ENCODE assay signal across 1 cellular context in the genomic region with DNA sequence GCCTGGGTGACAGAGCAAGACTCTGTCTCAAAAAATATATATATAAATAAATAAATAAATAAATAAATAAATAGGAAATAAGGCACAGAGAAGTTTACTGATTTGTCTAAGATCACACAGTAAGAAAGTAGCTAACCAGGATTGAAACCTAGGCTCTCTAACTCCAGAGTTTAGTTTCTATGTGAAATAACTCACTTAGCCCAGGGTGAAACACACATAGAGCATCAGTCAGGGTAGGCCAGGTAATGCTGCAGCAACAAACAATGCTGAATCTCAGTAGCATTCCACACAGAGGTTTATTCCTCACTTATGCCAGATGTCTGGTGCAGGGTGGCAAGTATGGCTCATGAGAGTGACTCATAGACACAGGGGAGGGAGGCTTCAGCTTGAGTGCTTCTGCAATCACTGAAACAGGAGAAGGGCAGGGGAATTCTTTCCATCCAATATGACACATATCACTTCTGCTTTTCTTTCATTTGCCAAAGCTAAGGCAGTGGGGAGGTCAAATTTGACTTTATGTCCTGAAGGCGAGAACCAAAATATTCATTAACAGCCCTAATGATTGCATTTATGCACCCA.
TF ChIP-seq lines count a peak whose summit lies in the region.

No MANE protein-coding gene starts in this region.

TF ChIP-seq in HEK293, 187 proteins besides CTCF, POLR2A, EP300 and RAD21 (continued from another document and continues in another):
- TF ChIP-seq, protein P1, sequence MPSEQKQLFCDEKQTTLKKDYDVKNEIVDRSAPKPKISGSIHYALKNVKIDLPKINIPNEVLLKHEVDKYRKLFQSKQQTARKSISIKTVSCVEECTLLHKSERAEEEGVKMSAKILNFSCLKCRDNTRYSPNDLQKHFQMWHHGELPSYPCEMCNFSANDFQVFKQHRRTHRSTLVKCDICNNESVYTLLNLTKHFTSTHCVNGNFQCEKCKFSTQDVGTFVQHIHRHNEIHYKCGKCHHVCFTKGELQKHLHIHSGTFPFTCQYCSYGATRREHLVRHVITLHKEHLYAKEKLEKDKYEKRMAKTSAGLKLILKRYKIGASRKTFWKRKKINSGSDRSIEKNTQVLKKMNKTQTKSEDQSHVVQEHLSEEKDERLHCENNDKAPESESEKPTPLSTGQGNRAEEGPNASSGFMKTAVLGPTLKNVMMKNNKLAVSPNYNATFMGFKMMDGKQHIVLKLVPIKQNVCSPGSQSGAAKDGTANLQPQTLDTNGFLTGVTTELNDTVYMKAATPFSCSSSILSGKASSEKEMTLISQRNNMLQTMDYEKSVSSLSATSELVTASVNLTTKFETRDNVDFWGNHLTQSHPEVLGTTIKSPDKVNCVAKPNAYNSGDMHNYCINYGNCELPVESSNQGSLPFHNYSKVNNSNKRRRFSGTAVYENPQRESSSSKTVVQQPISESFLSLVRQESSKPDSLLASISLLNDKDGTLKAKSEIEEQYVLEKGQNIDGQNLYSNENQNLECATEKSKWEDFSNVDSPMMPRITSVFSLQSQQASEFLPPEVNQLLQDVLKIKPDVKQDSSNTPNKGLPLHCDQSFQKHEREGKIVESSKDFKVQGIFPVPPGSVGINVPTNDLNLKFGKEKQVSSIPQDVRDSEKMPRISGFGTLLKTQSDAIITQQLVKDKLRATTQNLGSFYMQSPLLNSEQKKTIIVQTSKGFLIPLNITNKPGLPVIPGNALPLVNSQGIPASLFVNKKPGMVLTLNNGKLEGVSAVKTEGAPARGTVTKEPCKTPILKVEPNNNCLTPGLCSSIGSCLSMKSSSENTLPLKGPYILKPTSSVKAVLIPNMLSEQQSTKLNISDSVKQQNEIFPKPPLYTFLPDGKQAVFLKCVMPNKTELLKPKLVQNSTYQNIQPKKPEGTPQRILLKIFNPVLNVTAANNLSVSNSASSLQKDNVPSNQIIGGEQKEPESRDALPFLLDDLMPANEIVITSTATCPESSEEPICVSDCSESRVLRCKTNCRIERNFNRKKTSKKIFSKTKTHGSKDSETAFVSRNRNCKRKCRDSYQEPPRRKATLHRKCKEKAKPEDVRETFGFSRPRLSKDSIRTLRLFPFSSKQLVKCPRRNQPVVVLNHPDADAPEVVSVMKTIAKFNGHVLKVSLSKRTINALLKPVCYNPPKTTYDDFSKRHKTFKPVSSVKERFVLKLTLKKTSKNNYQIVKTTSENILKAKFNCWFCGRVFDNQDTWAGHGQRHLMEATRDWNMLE (tag by site-specific recombination; conservative IDR thresholded peaks at IDR 0.05; ENCODE audit: low read depth): peak; percentile 92
- TF ChIP-seq GLI2 (tag by site-specific recombination; IDR thresholded peaks at IDR 0.05; ENCODE audit: borderline replicate concordance, low read depth) (peak; percentile 19; the same call in 1 of the 2 replicates), ZNF155 (tag by site-specific recombination; IDR thresholded peaks at IDR 0.05) (peak; percentile 55; the same call in 1 of the 2 replicates), OVOL3 (tag by site-specific recombination; IDR thresholded peaks at IDR 0.05) (no peak), ZNF777 (tag by site-specific recombination; IDR thresholded peaks at IDR 0.05; ENCODE audit: borderline replicate concordance) (no peak), GLIS1 (tag by site-specific recombination; IDR thresholded peaks at IDR 0.05) (peak; percentile 40; the same call in 1 of the 2 replicates), HOXA7 (CRISPR knock-in tag; IDR thresholded peaks at IDR 0.05; ENCODE audit: borderline replicate concordance) (no peak), ZIC2 (tag by site-specific recombination; IDR thresholded peaks at IDR 0.05) (no peak), YY1 (tag by site-specific recombination; IDR thresholded peaks at IDR 0.05) (no peak), REPIN1 (tag by site-specific recombination; IDR thresholded peaks at IDR 0.05; ENCODE audit: low read depth) (no peak), ZNF302 (tag by site-specific recombination; IDR thresholded peaks at IDR 0.05; ENCODE audit: low read depth) (no peak), ZNF585B (tag by site-specific recombination; IDR thresholded peaks at IDR 0.05) (no peak), GLIS2 (tag by site-specific recombination; IDR thresholded peaks at IDR 0.05) (no peak), ZNF548 (tag by site-specific recombination; IDR thresholded peaks at IDR 0.05) (no peak), ZNF530 (tag by site-specific recombination; IDR thresholded peaks at IDR 0.05; ENCODE audit: low read depth) (no peak), ZNF701 (tag by site-specific recombination; IDR thresholded peaks at IDR 0.05) (no peak), ZFP3 (tag by site-specific recombination; IDR thresholded peaks at IDR 0.05; ENCODE audit: low read depth) (no peak), ZNF354C (tag by site-specific recombination; IDR thresholded peaks at IDR 0.05; ENCODE audit: borderline replicate concordance, low read depth) (no peak), ZNF843 (tag by site-specific recombination; IDR thresholded peaks at IDR 0.05) (no peak), ZNF416 (tag by site-specific recombination; IDR thresholded peaks at IDR 0.05) (no peak), KLF7 (tag by site-specific recombination; IDR thresholded peaks at IDR 0.05; ENCODE audit: borderline replicate concordance) (no peak), ZNF510 (tag by site-specific recombination; IDR thresholded peaks at IDR 0.05; ENCODE audit: insufficient replicate concordance) (peak; percentile 42)
- TF ChIP-seq, protein P2, sequence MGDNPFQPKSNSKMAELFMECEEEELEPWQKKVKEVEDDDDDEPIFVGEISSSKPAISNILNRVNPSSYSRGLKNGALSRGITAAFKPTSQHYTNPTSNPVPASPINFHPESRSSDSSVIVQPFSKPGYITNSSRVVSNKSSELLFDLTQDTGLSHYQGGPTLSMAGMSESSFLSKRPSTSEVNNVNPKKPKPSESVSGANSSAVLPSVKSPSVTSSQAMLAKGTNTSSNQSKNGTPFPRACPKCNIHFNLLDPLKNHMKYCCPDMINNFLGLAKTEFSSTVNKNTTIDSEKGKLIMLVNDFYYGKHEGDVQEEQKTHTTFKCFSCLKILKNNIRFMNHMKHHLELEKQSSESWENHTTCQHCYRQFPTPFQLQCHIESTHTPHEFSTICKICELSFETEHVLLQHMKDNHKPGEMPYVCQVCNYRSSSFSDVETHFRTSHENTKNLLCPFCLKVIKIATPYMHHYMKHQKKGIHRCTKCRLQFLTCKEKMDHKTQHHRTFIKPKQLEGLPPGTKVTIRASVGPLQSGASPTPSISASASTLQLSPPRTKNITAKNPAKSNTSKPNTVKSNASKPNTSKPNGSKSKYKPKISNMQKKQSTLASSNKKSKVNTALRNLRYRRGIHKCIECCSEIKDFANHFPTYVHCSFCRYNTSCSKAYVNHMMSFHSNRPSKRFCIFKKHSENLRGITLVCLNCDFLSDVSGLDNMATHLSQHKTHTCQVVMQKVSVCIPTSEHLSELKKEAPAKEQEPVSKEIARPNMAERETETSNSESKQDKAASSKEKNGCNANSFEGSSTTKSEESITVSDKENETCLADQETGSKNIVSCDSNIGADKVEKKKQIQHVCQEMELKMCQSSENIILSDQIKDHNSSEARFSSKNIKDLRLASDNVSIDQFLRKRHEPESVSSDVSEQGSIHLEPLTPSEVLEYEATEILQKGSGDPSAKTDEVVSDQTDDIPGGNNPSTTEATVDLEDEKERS (tag by site-specific recombination; IDR thresholded peaks at IDR 0.05): 0 out of 2 replicates have a peak, but pooled peaks have one; percentile 45
- TF ChIP-seq, protein P3, sequence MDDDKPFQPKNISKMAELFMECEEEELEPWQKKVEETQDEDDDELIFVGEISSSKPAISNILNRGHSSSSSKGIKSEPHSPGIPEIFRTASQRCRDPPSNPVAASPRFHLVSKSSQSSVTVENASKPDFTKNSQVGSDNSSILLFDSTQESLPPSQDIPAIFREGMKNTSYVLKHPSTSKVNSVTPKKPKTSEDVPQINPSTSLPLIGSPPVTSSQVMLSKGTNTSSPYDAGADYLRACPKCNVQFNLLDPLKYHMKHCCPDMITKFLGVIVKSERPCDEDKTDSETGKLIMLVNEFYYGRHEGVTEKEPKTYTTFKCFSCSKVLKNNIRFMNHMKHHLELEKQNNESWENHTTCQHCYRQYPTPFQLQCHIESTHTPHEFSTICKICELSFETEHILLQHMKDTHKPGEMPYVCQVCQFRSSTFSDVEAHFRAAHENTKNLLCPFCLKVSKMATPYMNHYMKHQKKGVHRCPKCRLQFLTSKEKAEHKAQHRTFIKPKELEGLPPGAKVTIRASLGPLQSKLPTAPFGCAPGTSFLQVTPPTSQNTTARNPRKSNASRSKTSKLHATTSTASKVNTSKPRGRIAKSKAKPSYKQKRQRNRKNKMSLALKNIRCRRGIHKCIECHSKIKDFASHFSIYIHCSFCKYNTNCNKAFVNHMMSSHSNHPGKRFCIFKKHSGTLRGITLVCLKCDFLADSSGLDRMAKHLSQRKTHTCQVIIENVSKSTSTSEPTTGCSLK (tag by site-specific recombination; IDR thresholded peaks at IDR 0.05): no peak
- TF ChIP-seq, protein P4, sequence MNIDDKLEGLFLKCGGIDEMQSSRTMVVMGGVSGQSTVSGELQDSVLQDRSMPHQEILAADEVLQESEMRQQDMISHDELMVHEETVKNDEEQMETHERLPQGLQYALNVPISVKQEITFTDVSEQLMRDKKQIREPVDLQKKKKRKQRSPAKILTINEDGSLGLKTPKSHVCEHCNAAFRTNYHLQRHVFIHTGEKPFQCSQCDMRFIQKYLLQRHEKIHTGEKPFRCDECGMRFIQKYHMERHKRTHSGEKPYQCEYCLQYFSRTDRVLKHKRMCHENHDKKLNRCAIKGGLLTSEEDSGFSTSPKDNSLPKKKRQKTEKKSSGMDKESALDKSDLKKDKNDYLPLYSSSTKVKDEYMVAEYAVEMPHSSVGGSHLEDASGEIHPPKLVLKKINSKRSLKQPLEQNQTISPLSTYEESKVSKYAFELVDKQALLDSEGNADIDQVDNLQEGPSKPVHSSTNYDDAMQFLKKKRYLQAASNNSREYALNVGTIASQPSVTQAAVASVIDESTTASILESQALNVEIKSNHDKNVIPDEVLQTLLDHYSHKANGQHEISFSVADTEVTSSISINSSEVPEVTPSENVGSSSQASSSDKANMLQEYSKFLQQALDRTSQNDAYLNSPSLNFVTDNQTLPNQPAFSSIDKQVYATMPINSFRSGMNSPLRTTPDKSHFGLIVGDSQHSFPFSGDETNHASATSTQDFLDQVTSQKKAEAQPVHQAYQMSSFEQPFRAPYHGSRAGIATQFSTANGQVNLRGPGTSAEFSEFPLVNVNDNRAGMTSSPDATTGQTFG (tag by site-specific recombination; IDR thresholded peaks at IDR 0.05; ENCODE audit: borderline replicate concordance): no peak
- TF ChIP-seq, protein P5, sequence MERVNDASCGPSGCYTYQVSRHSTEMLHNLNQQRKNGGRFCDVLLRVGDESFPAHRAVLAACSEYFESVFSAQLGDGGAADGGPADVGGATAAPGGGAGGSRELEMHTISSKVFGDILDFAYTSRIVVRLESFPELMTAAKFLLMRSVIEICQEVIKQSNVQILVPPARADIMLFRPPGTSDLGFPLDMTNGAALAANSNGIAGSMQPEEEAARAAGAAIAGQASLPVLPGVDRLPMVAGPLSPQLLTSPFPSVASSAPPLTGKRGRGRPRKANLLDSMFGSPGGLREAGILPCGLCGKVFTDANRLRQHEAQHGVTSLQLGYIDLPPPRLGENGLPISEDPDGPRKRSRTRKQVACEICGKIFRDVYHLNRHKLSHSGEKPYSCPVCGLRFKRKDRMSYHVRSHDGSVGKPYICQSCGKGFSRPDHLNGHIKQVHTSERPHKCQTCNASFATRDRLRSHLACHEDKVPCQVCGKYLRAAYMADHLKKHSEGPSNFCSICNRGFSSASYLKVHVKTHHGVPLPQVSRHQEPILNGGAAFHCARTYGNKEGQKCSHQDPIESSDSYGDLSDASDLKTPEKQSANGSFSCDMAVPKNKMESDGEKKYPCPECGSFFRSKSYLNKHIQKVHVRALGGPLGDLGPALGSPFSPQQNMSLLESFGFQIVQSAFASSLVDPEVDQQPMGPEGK (tag by site-specific recombination; IDR thresholded peaks at IDR 0.05): no peak
- TF ChIP-seq, protein P6, sequence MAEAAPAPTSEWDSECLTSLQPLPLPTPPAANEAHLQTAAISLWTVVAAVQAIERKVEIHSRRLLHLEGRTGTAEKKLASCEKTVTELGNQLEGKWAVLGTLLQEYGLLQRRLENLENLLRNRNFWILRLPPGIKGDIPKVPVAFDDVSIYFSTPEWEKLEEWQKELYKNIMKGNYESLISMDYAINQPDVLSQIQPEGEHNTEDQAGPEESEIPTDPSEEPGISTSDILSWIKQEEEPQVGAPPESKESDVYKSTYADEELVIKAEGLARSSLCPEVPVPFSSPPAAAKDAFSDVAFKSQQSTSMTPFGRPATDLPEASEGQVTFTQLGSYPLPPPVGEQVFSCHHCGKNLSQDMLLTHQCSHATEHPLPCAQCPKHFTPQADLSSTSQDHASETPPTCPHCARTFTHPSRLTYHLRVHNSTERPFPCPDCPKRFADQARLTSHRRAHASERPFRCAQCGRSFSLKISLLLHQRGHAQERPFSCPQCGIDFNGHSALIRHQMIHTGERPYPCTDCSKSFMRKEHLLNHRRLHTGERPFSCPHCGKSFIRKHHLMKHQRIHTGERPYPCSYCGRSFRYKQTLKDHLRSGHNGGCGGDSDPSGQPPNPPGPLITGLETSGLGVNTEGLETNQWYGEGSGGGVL (tag by site-specific recombination; IDR thresholded peaks at IDR 0.05): no peak; the same call in 1 of the 2 replicates
- TF ChIP-seq, protein P7, sequence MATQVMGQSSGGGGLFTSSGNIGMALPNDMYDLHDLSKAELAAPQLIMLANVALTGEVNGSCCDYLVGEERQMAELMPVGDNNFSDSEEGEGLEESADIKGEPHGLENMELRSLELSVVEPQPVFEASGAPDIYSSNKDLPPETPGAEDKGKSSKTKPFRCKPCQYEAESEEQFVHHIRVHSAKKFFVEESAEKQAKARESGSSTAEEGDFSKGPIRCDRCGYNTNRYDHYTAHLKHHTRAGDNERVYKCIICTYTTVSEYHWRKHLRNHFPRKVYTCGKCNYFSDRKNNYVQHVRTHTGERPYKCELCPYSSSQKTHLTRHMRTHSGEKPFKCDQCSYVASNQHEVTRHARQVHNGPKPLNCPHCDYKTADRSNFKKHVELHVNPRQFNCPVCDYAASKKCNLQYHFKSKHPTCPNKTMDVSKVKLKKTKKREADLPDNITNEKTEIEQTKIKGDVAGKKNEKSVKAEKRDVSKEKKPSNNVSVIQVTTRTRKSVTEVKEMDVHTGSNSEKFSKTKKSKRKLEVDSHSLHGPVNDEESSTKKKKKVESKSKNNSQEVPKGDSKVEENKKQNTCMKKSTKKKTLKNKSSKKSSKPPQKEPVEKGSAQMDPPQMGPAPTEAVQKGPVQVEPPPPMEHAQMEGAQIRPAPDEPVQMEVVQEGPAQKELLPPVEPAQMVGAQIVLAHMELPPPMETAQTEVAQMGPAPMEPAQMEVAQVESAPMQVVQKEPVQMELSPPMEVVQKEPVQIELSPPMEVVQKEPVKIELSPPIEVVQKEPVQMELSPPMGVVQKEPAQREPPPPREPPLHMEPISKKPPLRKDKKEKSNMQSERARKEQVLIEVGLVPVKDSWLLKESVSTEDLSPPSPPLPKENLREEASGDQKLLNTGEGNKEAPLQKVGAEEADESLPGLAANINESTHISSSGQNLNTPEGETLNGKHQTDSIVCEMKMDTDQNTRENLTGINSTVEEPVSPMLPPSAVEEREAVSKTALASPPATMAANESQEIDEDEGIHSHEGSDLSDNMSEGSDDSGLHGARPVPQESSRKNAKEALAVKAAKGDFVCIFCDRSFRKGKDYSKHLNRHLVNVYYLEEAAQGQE (tag by site-specific recombination; IDR thresholded peaks at IDR 0.05): peak; percentile 51; the same call in 1 of the 2 replicates
- TF ChIP-seq, protein P8, sequence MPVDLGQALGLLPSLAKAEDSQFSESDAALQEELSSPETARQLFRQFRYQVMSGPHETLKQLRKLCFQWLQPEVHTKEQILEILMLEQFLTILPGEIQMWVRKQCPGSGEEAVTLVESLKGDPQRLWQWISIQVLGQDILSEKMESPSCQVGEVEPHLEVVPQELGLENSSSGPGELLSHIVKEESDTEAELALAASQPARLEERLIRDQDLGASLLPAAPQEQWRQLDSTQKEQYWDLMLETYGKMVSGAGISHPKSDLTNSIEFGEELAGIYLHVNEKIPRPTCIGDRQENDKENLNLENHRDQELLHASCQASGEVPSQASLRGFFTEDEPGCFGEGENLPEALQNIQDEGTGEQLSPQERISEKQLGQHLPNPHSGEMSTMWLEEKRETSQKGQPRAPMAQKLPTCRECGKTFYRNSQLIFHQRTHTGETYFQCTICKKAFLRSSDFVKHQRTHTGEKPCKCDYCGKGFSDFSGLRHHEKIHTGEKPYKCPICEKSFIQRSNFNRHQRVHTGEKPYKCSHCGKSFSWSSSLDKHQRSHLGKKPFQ (tag by site-specific recombination; IDR thresholded peaks at IDR 0.05): no peak
